Comparison of ENCODE assay signal across 32 cellular contexts in genomic region chr21:38272215-38272614, GRCh38. TPM values are rescaled to one million over a fixed set of nuclear protein-coding genes. Genes with fewer than 3 reads are reported as not detected.
DNase-seq lines count a peak whose midpoint lies in the region; ATAC-seq, FAIRE-seq and TF ChIP-seq lines count a peak whose summit lies in the region.
"Had no signal": no experiment of that assay in that cellular context is flagged by ENCODE, and none has a peak within 500 bp of the region (broad histone marks: within the 10 kb centered on the region; RNA-seq: fewer than 3 reads in every experiment).

No MANE protein-coding gene starts in this region.

- dilution Hi-C loops in mammary epithelial cell (cut with HindIII; ENCODE audit: low sequenced_read_pairs), result no loop called here

- WGBS in mammary epithelial cell (ENCODE audit: low coverage, missing lambda C conversion rate), result 17% methylated on average over 6 of the region's 6 CpGs
- WGBS in thyroid gland, 2 donors, result 5 to 45% methylated on average over 4 to 6 of the region's 6 CpGs

- no peaks in the 10 kb centered on the region for H3K36me3 Mint-ChIP-seq in MCF 10A (ENCODE audit: insufficient read depth, unreplicated experiment)
- H3K36me3 Mint-ChIP-seq in chondrocyte (ENCODE audit: low read depth), result no peaks in the 10 kb centered on the region
- H3K36me3 Mint-ChIP-seq: CD4-positive, alpha-beta memory T cell had no signal

- H3K9ac ChIP-seq in mammary epithelial cell (ENCODE audit: insufficient read depth, low read length), result peak overlapping the region; percentile 45

- H3K9me3 ChIP-seq in mammary epithelial cell (replicated peaks; ENCODE audit: insufficient read depth, low read length), result no peaks in the 10 kb centered on the region
- H3K9me3 ChIP-seq in thyroid gland, result no peaks in the 10 kb centered on the region
- H3K9me3 ChIP-seq: adrenal gland, body of pancreas, transverse colon had no signal

- CTCF ChIA-PET in mammary epithelial cell (lab: Charles Lee; ENCODE audit: low non-redundant PET) (no interaction called here), MCF 10A (lab: Yijun Ruan, JAX) (no interaction called here)

- peak overlapping the region; percentile 51 for H3K4me2 ChIP-seq in mammary epithelial cell (ENCODE audit: insufficient read depth, low read depth, low read length)

- intact Hi-C loops in mammary epithelial cell (cut with micrococcal nuclease), result no loop called here
- intact Hi-C loops in MCF 10A (cut with micrococcal nuclease), result no loop called here
- intact Hi-C loops in thyroid gland (cut with DNase I), result no loop called here

- no peaks in the 10 kb centered on the region for H4K20me1 ChIP-seq in mammary epithelial cell (ENCODE audit: insufficient read depth, low read length)

- peak overlapping the region; percentile 5 for H2AFZ ChIP-seq in mammary epithelial cell (ENCODE audit: low read depth, low read length)

- POLR2A ChIA-PET in MCF 10A (lab: Yijun Ruan, JAX), result interaction anchor here (0.8 to 1.1 kb wide), 2 partner anchors 30 to 37 kb away, joined by 3 read pairs; no protein-coding TSS in a partner anchor

- H3K27ac ChIP-seq in mammary epithelial cell (ENCODE audit: insufficient read depth, low read depth, low read length) (peak overlapping the region; percentile 14), thyroid gland (peak overlapping the region; percentile 86 to 92 (median 87))
- H3K27ac ChIP-seq: adrenal gland, transverse colon, WERI-Rb-1 had no signal

- ATAC-seq in GM21576 (IDR thresholded peaks at IDR 0.05; ENCODE audit: unreplicated experiment), result no peak
- ATAC-seq: body of pancreas; K562; left colon; naive thymus-derived CD4-positive, alpha-beta T cell had no signal

- H3K4me1 Mint-ChIP-seq in MCF 10A (ENCODE audit: insufficient read depth, unreplicated experiment) (peaks cover 58% of the 10 kb centered on the region), chondrocyte (ENCODE audit: low read depth) (peaks cover 38% of the 10 kb centered on the region)

- in situ Hi-C loops in mammary epithelial cell (cut with MboI; ENCODE audit: low sequenced_read_pairs in 2 of 2), result no loop called here

- peak; percentile 52 to 88 for TF ChIP-seq POLR2A in thyroid gland (IDR thresholded peaks at IDR 0.05)

- no peaks in the 10 kb centered on the region for H3K36me3 ChIP-seq in mammary epithelial cell (ENCODE audit: insufficient read depth, low read length)
- H3K36me3 ChIP-seq in bronchial epithelial cell (ENCODE audit: control insufficient read depth, insufficient read depth, low read length), result peaks cover 1% of the 10 kb centered on the region
- H3K36me3 ChIP-seq in thyroid gland, result no peaks in the 10 kb centered on the region
- H3K36me3 ChIP-seq: adrenal gland, transverse colon, WERI-Rb-1 had no signal

- H3K4me3 ChIP-seq in mammary epithelial cell (replicated peaks in 1 of 3; ENCODE audit: insufficient read depth in 1 of 3, low read depth in 2 of 3, low read length in 3 of 3) (no peak overlapping the region), bronchial epithelial cell (ENCODE audit: low read depth, low read length) (no peak overlapping the region), thyroid gland (replicated peaks in 1 of 3) (peak overlapping the region in 2 of 3 donors; percentile 22 to 40)
- H3K4me3 ChIP-seq: adrenal gland, body of pancreas, K562, skin epidermis, transverse colon had no signal

- H3K27me3 ChIP-seq in mammary epithelial cell (ENCODE audit: insufficient read depth, low read length) (no peaks in the 10 kb centered on the region), bronchial epithelial cell (ENCODE audit: control insufficient read depth, insufficient read depth, low read length) (no peaks in the 10 kb centered on the region), thyroid gland (no peaks in the 10 kb centered on the region)
- H3K27me3 ChIP-seq: adrenal gland, body of pancreas, transverse colon had no signal

- TF ChIP-seq CTCF in mammary epithelial cell (conservative IDR thresholded peaks at IDR 0.05 in 1 of 2, IDR thresholded peaks at IDR 0.05 in 1 of 2; ENCODE audit: extremely low read depth in 1 of 2, insufficient read depth in 1 of 2, low read depth in 1 of 2, low read length in 2 of 2) (no peak), MCF 10A (IDR thresholded peaks at IDR 0.05; ENCODE audit: unreplicated experiment) (no peak), bronchial epithelial cell (IDR thresholded peaks at IDR 0.05; ENCODE audit: insufficient read depth, low read length, severe bottlenecking) (no peak), thyroid gland (IDR thresholded peaks at IDR 0.05) (no peak), chondrocyte (IDR thresholded peaks at IDR 0.05) (no peak)

- FAIRE-seq in bronchial epithelial cell (lab: Jason Lieb, UNC), result no peak
- FAIRE-seq: endothelial cell of umbilical vein, K562 had no signal

- H3K4me1 ChIP-seq in mammary epithelial cell (ENCODE audit: insufficient read depth, low read length) (peaks cover 64% of the 10 kb centered on the region), thyroid gland (peaks cover 39 to 63% of the 10 kb centered on the region in 2 donors)
- H3K4me1 ChIP-seq: adrenal gland had no signal

- peak; percentile 65 for DNase-seq in mammary epithelial cell
- DNase-seq in MCF 10A (ENCODE audit: unreplicated experiment), result no peak
- DNase-seq in bronchial epithelial cell (ENCODE audit: low read depth), result peak; percentile 75
- peak; percentile 86 for DNase-seq in kidney tubule cell (ENCODE audit: low spot score)
- DNase-seq in thyroid gland, result peak; percentile 97
- DNase-seq in NCI-H345 (lab: John Stamatoyannopoulos, UW), result no peak
- DNase-seq in chondrocyte (ENCODE audit: low spot score), result no peak
- DNase-seq: activated naive CD4-positive, alpha-beta T cell treated with anti-CD3 and anti-CD28 coated beads for 36 hours; body of pancreas; CD4-positive, alpha-beta memory T cell; DMS 273 treated with DMSO at 0.1 percent for 48 hours; H9; left colon; midbrain; naive thymus-derived CD4-positive, alpha-beta T cell; NCI-H1436 treated with DMSO at 0.1 percent for 48 hours; NCI-H2107; NCI-H446; SIG-M5; stimulated activated CD4-positive, alpha-beta T cell treated with anti-CD3 and anti-CD28 coated beads, Interleukin-1b, Interleukin-23, amount 100 ng/mL, for 48 hours; stimulated activated CD8-positive, alpha-beta memory T cell treated with anti-CD3 and anti-CD28 coated beads, Interleukin-4, amount 100 ng/mL, for 48 hours; SW 1271; T-helper 9 cell; transverse colon; WERI-Rb-1 had no signal

- peaks cover 69% of the 10 kb centered on the region for H3K79me2 ChIP-seq in mammary epithelial cell (ENCODE audit: insufficient read depth, low read length)

- BruUV-seq in mammary epithelial cell (replicated peaks; lab: Mats Ljungman, UMichigan) (no TSS peak), MCF 10A (replicated peaks; lab: Mats Ljungman, UMichigan) (no TSS peak)

- H3K4me3 Mint-ChIP-seq in MCF 10A (ENCODE audit: unreplicated experiment) (no peak overlapping the region), chondrocyte (ENCODE audit: unreplicated experiment) (no peak overlapping the region)
- H3K4me3 Mint-ChIP-seq: activated naive CD4-positive, alpha-beta T cell treated with anti-CD3 and anti-CD28 coated beads for 36 hours; CD4-positive, alpha-beta memory T cell; H9; naive thymus-derived CD4-positive, alpha-beta T cell had no signal

- no peaks in the 10 kb centered on the region for H3K9me3 Mint-ChIP-seq in MCF 10A (ENCODE audit: unreplicated experiment)
- H3K9me3 Mint-ChIP-seq in chondrocyte (ENCODE audit: low read depth), result no peaks in the 10 kb centered on the region
- H3K9me3 Mint-ChIP-seq: activated naive CD4-positive, alpha-beta T cell treated with anti-CD3 and anti-CD28 coated beads for 36 hours; H9 had no signal

- H3K27ac Mint-ChIP-seq in MCF 10A (ENCODE audit: low read depth, unreplicated experiment) (no peak overlapping the region), chondrocyte (ENCODE audit: unreplicated experiment) (no peak overlapping the region)
- H3K27ac Mint-ChIP-seq: activated naive CD4-positive, alpha-beta T cell treated with anti-CD3 and anti-CD28 coated beads for 36 hours; CD4-positive, alpha-beta memory T cell; H9; naive thymus-derived CD4-positive, alpha-beta T cell had no signal

- H3K27me3 Mint-ChIP-seq in MCF 10A (ENCODE audit: insufficient read depth, unreplicated experiment) (no peaks in the 10 kb centered on the region), chondrocyte (ENCODE audit: low read depth) (no peaks in the 10 kb centered on the region)

RNA-seq across cellular contexts. Expression of gene KCNJ15, which starts 15.4 kb away (rescaled TPM):
- total RNA-seq in mammary epithelial cell (10 to 100 TPM in 1 of 2 donors, under 1 TPM in 1; 0.83 to 11.7 TPM), MCF 10A (2022) (2.2 and 2.4 TPM in 2 replicates), bronchial epithelial cell (0.38 and 2.1 TPM in 2 replicates), thyroid gland (10 to 100 TPM; 29.2 to 71.2 (median 59.5) TPM), chondrocyte (0.21 to 0.80 TPM (median 0.27 TPM) in 3 replicates)
- 58.5 TPM for polyA plus RNA-seq in mammary epithelial cell
- 120 TPM for polyA minus RNA-seq in mammary epithelial cell
- total RNA-seq: A673, cerebellum, H9 had no signal
- polyA plus RNA-seq: naive thymus-derived CD4-positive, alpha-beta T cell had no signal

Comparison
In these comparisons a context has a peak if more than half of its experiments do, and no peak if none do; other contexts are left out.
1. DNase-seq: peak in mammary epithelial cell (single experiment), bronchial epithelial cell (single experiment), kidney tubule cell (single experiment) and thyroid gland (2 of 2); none in MCF 10A (single experiment), NCI-H345 (single experiment) and chondrocyte (single experiment).
2. H3K4me3 ChIP-seq: peak in thyroid gland (2 of 3); none in mammary epithelial cell (0 of 3) and bronchial epithelial cell (single experiment).